ENCODE assay signal across 1 cellular context in the genomic region with DNA sequence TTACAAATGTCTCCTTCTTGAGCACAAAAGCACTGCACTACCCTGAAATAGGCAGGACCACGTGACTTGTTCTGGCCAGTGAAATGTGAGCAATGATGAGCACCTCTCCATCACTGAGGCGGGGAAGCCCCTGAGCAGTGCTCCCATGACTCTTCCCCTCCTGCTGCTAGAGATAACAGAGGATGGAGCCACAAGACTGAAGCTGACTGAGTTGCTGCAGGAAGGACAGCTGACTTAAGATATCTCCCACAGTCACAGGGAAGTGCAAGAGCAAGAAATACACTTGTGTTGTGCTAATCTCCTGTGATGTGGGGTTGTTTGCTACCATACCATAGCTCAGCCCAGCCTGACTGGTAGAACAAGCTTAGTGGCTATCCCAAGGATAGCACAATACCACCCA.
TF ChIP-seq lines count a peak whose summit lies in the region.

No MANE protein-coding gene starts in this region.

TF ChIP-seq in K562, 482 proteins besides CTCF, POLR2A, EP300 and RAD21 (continued from another document and continues in another):
- TF ChIP-seq, protein P1, sequence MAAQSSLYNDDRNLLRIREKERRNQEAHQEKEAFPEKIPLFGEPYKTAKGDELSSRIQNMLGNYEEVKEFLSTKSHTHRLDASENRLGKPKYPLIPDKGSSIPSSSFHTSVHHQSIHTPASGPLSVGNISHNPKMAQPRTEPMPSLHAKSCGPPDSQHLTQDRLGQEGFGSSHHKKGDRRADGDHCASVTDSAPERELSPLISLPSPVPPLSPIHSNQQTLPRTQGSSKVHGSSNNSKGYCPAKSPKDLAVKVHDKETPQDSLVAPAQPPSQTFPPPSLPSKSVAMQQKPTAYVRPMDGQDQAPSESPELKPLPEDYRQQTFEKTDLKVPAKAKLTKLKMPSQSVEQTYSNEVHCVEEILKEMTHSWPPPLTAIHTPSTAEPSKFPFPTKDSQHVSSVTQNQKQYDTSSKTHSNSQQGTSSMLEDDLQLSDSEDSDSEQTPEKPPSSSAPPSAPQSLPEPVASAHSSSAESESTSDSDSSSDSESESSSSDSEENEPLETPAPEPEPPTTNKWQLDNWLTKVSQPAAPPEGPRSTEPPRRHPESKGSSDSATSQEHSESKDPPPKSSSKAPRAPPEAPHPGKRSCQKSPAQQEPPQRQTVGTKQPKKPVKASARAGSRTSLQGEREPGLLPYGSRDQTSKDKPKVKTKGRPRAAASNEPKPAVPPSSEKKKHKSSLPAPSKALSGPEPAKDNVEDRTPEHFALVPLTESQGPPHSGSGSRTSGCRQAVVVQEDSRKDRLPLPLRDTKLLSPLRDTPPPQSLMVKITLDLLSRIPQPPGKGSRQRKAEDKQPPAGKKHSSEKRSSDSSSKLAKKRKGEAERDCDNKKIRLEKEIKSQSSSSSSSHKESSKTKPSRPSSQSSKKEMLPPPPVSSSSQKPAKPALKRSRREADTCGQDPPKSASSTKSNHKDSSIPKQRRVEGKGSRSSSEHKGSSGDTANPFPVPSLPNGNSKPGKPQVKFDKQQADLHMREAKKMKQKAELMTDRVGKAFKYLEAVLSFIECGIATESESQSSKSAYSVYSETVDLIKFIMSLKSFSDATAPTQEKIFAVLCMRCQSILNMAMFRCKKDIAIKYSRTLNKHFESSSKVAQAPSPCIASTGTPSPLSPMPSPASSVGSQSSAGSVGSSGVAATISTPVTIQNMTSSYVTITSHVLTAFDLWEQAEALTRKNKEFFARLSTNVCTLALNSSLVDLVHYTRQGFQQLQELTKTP (IDR thresholded peaks at IDR 0.05; ENCODE audit: low read depth in 1 of 2, partially characterized antibody in 2 of 2) = no peak
- TF ChIP-seq ZNF316 (IDR thresholded peaks at IDR 0.05) (no peak), ZNF507 (tag; conservative IDR thresholded peaks at IDR 0.05) (no peak), TFAM (CRISPR knock-in tag; conservative IDR thresholded peaks at IDR 0.05) (no peak), CBFB (CRISPR knock-in tag; IDR thresholded peaks at IDR 0.05) (no peak), HMGN3 (IDR thresholded peaks at IDR 0.05; ENCODE audit: borderline replicate concordance, extremely low read depth, insufficient read length, low read depth, low read length) (no peak), ZBTB26 (CRISPR knock-in tag; IDR thresholded peaks at IDR 0.05) (no peak), ZNF311 (CRISPR knock-in tag; IDR thresholded peaks at IDR 0.05) (no peak), BMI1 (IDR thresholded peaks at IDR 0.05; ENCODE audit: low read length) (no peak), BRD9 (IDR thresholded peaks at IDR 0.05; ENCODE audit: low read depth, partially characterized antibody) (no peak), MLLT1 (IDR thresholded peaks at IDR 0.05) (no peak), SUPT5H (IDR thresholded peaks at IDR 0.05) (no peak), YY1 (IDR thresholded peaks at IDR 0.05; ENCODE audit: borderline replicate concordance in 1 of 3, control insufficient read depth in 1 of 3, extremely low read depth in 1 of 3, insufficient read depth in 3 of 3, insufficient read length in 1 of 3, insufficient replicate concordance in 2 of 3, low read depth in 1 of 3, low read length in 2 of 3) (no peak), ARID1B (IDR thresholded peaks at IDR 0.05) (peak; percentile 32; the same call in 1 of the 2 replicates), CCNT2 (IDR thresholded peaks at IDR 0.05; ENCODE audit: borderline replicate concordance, extremely low read depth, insufficient read length, low read depth, low read length) (no peak), ZNF347 (CRISPR knock-in tag; IDR thresholded peaks at IDR 0.05; ENCODE audit: low read depth) (no peak), EGR1 (conservative IDR thresholded peaks at IDR 0.05) (no peak), KLF6 (CRISPR knock-in tag; IDR thresholded peaks at IDR 0.05; ENCODE audit: borderline replicate concordance) (no peak), GTF3C2 (IDR thresholded peaks at IDR 0.05; ENCODE audit: borderline replicate concordance, extremely low read depth, insufficient read length) (no peak), ETV6 (IDR thresholded peaks at IDR 0.05; ENCODE audit: borderline replicate concordance in 1 of 2, low read depth in 2 of 2, low read length in 1 of 2) (no peak), ETV6 (CRISPR knock-in tag; IDR thresholded peaks at IDR 0.05; ENCODE audit: borderline replicate concordance) (no peak), TAL1 (IDR thresholded peaks at IDR 0.05) (peak; percentile 32; the same call in 1 of the 2 replicates), ARID3A (IDR thresholded peaks at IDR 0.05; ENCODE audit: borderline replicate concordance, low read depth, low read length) (no peak), RFX7 (CRISPR knock-in tag; IDR thresholded peaks at IDR 0.05) (no peak), RHOXF2B (CRISPR knock-in tag; conservative IDR thresholded peaks at IDR 0.05) (no peak), TOE1 (IDR thresholded peaks at IDR 0.05; ENCODE audit: borderline replicate concordance) (peak; percentile 73), TOE1 (CRISPR knock-in tag; IDR thresholded peaks at IDR 0.05; ENCODE audit: borderline replicate concordance, low read depth) (no peak), SRSF9 (IDR thresholded peaks at IDR 0.05; ENCODE audit: borderline replicate concordance, low read depth, low read length) (no peak), ZBTB9 (CRISPR knock-in tag; IDR thresholded peaks at IDR 0.05) (0 out of 2 replicates have a peak, but pooled peaks have one; percentile 48), HCFC1 (IDR thresholded peaks at IDR 0.05; ENCODE audit: low read depth, low read length) (no peak), KDM5B (IDR thresholded peaks at IDR 0.05; ENCODE audit: insufficient replicate concordance, low read depth, low read length) (no peak)
- TF ChIP-seq, protein P2, sequence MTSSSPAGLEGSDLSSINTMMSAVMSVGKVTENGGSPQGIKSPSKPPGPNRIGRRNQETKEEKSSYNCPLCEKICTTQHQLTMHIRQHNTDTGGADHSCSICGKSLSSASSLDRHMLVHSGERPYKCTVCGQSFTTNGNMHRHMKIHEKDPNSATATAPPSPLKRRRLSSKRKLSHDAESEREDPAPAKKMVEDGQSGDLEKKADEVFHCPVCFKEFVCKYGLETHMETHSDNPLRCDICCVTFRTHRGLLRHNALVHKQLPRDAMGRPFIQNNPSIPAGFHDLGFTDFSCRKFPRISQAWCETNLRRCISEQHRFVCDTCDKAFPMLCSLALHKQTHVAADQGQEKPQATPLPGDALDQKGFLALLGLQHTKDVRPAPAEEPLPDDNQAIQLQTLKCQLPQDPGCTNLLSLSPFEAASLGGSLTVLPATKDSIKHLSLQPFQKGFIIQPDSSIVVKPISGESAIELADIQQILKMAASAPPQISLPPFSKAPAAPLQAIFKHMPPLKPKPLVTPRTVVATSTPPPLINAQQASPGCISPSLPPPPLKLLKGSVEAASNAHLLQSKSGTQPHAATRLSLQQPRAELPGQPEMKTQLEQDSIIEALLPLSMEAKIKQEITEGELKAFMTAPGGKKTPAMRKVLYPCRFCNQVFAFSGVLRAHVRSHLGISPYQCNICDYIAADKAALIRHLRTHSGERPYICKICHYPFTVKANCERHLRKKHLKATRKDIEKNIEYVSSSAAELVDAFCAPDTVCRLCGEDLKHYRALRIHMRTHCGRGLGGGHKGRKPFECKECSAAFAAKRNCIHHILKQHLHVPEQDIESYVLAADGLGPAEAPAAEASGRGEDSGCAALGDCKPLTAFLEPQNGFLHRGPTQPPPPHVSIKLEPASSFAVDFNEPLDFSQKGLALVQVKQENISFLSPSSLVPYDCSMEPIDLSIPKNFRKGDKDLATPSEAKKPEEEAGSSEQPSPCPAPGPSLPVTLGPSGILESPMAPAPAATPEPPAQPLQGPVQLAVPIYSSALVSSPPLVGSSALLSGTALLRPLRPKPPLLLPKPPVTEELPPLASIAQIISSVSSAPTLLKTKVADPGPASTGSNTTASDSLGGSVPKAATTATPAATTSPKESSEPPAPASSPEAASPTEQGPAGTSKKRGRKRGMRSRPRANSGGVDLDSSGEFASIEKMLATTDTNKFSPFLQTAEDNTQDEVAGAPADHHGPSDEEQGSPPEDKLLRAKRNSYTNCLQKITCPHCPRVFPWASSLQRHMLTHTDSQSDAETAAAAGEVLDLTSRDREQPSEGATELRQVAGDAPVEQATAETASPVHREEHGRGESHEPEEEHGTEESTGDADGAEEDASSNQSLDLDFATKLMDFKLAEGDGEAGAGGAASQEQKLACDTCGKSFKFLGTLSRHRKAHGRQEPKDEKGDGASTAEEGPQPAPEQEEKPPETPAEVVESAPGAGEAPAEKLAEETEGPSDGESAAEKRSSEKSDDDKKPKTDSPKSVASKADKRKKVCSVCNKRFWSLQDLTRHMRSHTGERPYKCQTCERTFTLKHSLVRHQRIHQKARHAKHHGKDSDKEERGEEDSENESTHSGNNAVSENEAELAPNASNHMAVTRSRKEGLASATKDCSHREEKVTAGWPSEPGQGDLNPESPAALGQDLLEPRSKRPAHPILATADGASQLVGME (CRISPR knock-in tag; IDR thresholded peaks at IDR 0.05) = 0 out of 2 replicates have a peak, but pooled peaks have one; percentile 42
- TF ChIP-seq, protein P3, sequence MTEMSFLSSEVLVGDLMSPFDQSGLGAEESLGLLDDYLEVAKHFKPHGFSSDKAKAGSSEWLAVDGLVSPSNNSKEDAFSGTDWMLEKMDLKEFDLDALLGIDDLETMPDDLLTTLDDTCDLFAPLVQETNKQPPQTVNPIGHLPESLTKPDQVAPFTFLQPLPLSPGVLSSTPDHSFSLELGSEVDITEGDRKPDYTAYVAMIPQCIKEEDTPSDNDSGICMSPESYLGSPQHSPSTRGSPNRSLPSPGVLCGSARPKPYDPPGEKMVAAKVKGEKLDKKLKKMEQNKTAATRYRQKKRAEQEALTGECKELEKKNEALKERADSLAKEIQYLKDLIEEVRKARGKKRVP (CRISPR knock-in tag; IDR thresholded peaks at IDR 0.05) = peak; percentile 62; the same call in 1 of the 2 replicates
- TF ChIP-seq, protein P4, sequence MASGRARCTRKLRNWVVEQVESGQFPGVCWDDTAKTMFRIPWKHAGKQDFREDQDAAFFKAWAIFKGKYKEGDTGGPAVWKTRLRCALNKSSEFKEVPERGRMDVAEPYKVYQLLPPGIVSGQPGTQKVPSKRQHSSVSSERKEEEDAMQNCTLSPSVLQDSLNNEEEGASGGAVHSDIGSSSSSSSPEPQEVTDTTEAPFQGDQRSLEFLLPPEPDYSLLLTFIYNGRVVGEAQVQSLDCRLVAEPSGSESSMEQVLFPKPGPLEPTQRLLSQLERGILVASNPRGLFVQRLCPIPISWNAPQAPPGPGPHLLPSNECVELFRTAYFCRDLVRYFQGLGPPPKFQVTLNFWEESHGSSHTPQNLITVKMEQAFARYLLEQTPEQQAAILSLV (tag; IDR thresholded peaks at IDR 0.05) = no peak
